In the genomic region with DNA sequence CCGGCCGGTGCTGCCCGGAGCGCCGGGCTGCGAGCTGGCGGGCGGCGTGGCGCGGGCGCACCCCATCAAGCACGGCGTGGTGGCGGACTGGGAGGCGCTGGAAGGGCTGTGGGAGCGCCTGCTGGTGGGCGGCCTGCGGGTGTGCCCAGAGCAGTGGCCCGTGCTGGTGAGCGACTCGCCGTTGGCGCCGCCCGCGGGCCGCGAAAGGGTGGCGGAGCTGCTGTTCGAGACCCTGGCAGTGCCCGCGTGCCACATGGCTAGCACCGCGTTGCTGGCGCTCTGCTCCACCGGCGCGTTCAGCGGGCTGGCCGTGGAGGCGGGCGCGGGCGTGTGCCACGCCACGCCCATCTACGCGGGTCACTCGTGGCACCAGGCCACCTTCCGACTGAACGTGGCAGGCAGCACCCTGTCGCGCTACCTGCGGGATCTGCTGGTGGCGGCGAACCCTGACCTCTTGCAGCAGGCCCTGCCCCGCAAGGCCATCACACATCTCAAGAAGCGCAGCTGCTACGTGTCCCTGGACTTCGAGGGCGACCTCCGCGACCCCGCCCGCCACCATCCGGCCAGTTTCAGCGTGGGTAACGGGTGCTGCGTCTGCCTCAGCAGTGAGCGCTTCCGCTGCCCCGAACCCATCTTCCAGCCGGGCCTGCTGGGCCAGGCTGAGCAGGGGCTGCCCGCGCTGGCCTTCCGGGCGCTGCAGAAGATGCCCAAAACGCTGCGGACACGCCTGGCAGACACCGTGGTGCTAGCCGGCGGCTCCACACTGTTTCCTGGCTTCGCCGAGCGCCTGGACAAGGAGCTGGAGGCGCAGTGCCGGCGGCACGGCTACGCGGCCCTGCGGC, we compare ENCODE assay signal across 8 cellular contexts. TPM values are rescaled to one million over a fixed set of nuclear protein-coding genes. Genes with fewer than 3 reads are reported as not detected.
DNase-seq lines count a peak whose midpoint lies in the region; ATAC-seq and TF ChIP-seq lines count a peak whose summit lies in the region.

No MANE protein-coding gene starts in this region.

- peaks cover 10% of the 10 kb centered on the region for H3K27me3 ChIP-seq in neural progenitor cell
- H3K27me3 ChIP-seq in upper lobe of right lung = no peaks in the 10 kb centered on the region

- intact Hi-C loops in upper lobe of right lung (cut with DNase I) = no loop called here

- DNase-seq in NCI-H69 (lab: John Stamatoyannopoulos, UW) (peak; percentile 86), fibroblast of mammary gland (ENCODE audit: low read depth) (peak; percentile 79), neural progenitor cell (ENCODE audit: low spot score) (no peak), upper lobe of right lung (peak; percentile 86), GF-D8 (lab: John Stamatoyannopoulos, UW) (no peak)
- DNase-seq in activated T-helper 9 cell treated with anti-CD3 and anti-CD28 coated beads, Interleukin-2, amount 50 U/mL, for 16 hours (ENCODE audit: low read depth) = peak; percentile 33

- no peak overlapping the region for H3K4me3 Mint-ChIP-seq in neural progenitor cell

- H2AFZ ChIP-seq in neural progenitor cell (replicated peaks) = no peak overlapping the region

- H3K79me2 ChIP-seq in neural progenitor cell (ENCODE audit: low read depth) = no peaks in the 10 kb centered on the region

- peaks cover 6% of the 10 kb centered on the region for H3K4me1 ChIP-seq in neural progenitor cell
- H3K4me1 ChIP-seq in upper lobe of right lung = peaks cover 24% of the 10 kb centered on the region

- H3K4me3 ChIP-seq in fibroblast of mammary gland (ENCODE audit: control insufficient read depth, low read depth, low read length) = peak overlapping the region; percentile 45
- H3K4me3 ChIP-seq in neural progenitor cell = peak overlapping the region; percentile 34
- peak overlapping the region; percentile 58 for H3K4me3 ChIP-seq in upper lobe of right lung

- TF ChIP-seq CTCF in fibroblast of mammary gland (conservative IDR thresholded peaks at IDR 0.05; ENCODE audit: control insufficient read depth, insufficient read depth, low read depth, low read length) = no peak
- TF ChIP-seq CTCF in neural progenitor cell (IDR thresholded peaks at IDR 0.05) = no peak
- TF ChIP-seq CTCF in upper lobe of right lung (IDR thresholded peaks at IDR 0.05) = no peak

- no peaks in the 10 kb centered on the region for H3K9me3 Mint-ChIP-seq in neural progenitor cell

- peaks cover 2% of the 10 kb centered on the region for H3K27me3 Mint-ChIP-seq in neural progenitor cell (ENCODE audit: insufficient read depth, low read depth)

- H3K4me2 ChIP-seq in neural progenitor cell = peak overlapping the region; percentile 64

- no peak overlapping the region for H3K9ac ChIP-seq in neural progenitor cell

- H3K36me3 ChIP-seq in neural progenitor cell (no peaks in the 10 kb centered on the region), upper lobe of right lung (peaks cover 16% of the 10 kb centered on the region)

- TF ChIP-seq POLR2A in GM15510 (IDR thresholded peaks at IDR 0.05; ENCODE audit: borderline replicate concordance, extremely low read depth, insufficient read length) = peak; percentile 37

- H3K36me3 Mint-ChIP-seq in neural progenitor cell = peaks cover 19% of the 10 kb centered on the region

- no peak overlapping the region for H3K27ac Mint-ChIP-seq in neural progenitor cell

- H3K27ac ChIP-seq in neural progenitor cell (no peak overlapping the region), upper lobe of right lung (peak overlapping the region; percentile 84)

- peaks cover 21% of the 10 kb centered on the region for H3F3A ChIP-seq in neural progenitor cell (ENCODE audit: low read depth)

- no peaks in the 10 kb centered on the region for H3K9me3 ChIP-seq in neural progenitor cell (ENCODE audit: low read depth)
- no peaks in the 10 kb centered on the region for H3K9me3 ChIP-seq in upper lobe of right lung

- no peaks in the 10 kb centered on the region for H4K20me1 ChIP-seq in neural progenitor cell (ENCODE audit: low read depth)

- peak; percentile 23 for ATAC-seq in HG02759 (IDR thresholded peaks at IDR 0.05; ENCODE audit: unreplicated experiment)
- peak; percentile 0 for ATAC-seq in upper lobe of right lung

- H3K4me1 Mint-ChIP-seq in neural progenitor cell = peaks cover 34% of the 10 kb centered on the region

RNA-seq across cellular contexts. Expression of a gene that starts 0.7 kb away (rescaled TPM):
- total RNA-seq in neural progenitor cell (ENCODE audit: low replicate concordance) = 0.19 TPM in 1 of 2 replicates, not detected in the other
- 1.3 TPM for total RNA-seq in upper lobe of right lung

RNA-seq across cellular contexts. Expression of a gene that starts 5.3 kb away (rescaled TPM):
- total RNA-seq in neural progenitor cell (ENCODE audit: low replicate concordance) (0.53 TPM in 1 of 2 replicates, not detected in the other), upper lobe of right lung (0.23 TPM)

RNA-seq across cellular contexts. Expression of a gene that starts 6.8 kb away (rescaled TPM):
- 19.2 and 40.2 TPM in 2 replicates for total RNA-seq in neural progenitor cell (ENCODE audit: low replicate concordance)
- total RNA-seq in upper lobe of right lung = 56.2 TPM

RNA-seq across cellular contexts. Expression of a gene that starts 18.7 kb away (rescaled TPM):
- total RNA-seq in neural progenitor cell (ENCODE audit: low replicate concordance) = 9.7 and 29.7 TPM in 2 replicates
- 2.4 TPM for total RNA-seq in upper lobe of right lung

RNA-seq across cellular contexts. Expression of a gene that starts 52.6 kb away (rescaled TPM):
- total RNA-seq in neural progenitor cell (ENCODE audit: low replicate concordance) = 3.5 and 6.1 TPM in 2 replicates
- 35.6 TPM for total RNA-seq in upper lobe of right lung

Comparison
In these comparisons a context has a peak if more than half of its experiments do, and no peak if none do; other contexts are left out.
1. DNase-seq: peak in NCI-H69 (single experiment), activated T-helper 9 cell treated with anti-CD3 and anti-CD28 coated beads, Interleukin-2, amount 50 U/mL, for 16 hours (single experiment), fibroblast of mammary gland (single experiment) and upper lobe of right lung (single experiment); none in neural progenitor cell (single experiment) and GF-D8 (single experiment).
2. Peak in every context shown above with its lines, with median percentiles within 50 percentile points of each other: H3K4me3 ChIP-seq.